Comparison of ENCODE assay signal across 8 cellular contexts in genomic region chr18:79680891-79681339, GRCh38. TPM values are rescaled to one million over a fixed set of nuclear protein-coding genes. Genes with fewer than 3 reads are reported as not detected.
DNase-seq lines count a peak whose midpoint lies in the region; ATAC-seq and TF ChIP-seq lines count a peak whose summit lies in the region.

No MANE protein-coding gene starts in this region.

- H3K4me1 ChIP-seq in left ventricle myocardium inferior, result peaks cover 71% of the 10 kb centered on the region
- H3K4me1 ChIP-seq in breast epithelium, result peaks cover 5 to 23% of the 10 kb centered on the region in 2 donors
- peaks cover 38% of the 10 kb centered on the region for H3K4me1 ChIP-seq in vagina

- no peaks in the 10 kb centered on the region for H3K9me3 Mint-ChIP-seq in mesothelial cell of epicardium

- peaks cover 34% of the 10 kb centered on the region for H3K4me1 Mint-ChIP-seq in mesothelial cell of epicardium

- no peaks in the 10 kb centered on the region for H3K27me3 Mint-ChIP-seq in mesothelial cell of epicardium (ENCODE audit: low read depth)

- H3K27me3 ChIP-seq in left ventricle myocardium inferior (ENCODE audit: low read depth) (no peaks in the 10 kb centered on the region), breast epithelium (no peaks in the 10 kb centered on the region), vagina (no peaks in the 10 kb centered on the region)

- no peak for ATAC-seq in GM21619 (IDR thresholded peaks at IDR 0.05; ENCODE audit: unreplicated experiment)

- no peak overlapping the region for H3K27ac ChIP-seq in left ventricle myocardium inferior (replicated peaks)
- no peak overlapping the region for H3K27ac ChIP-seq in breast epithelium
- H3K27ac ChIP-seq in vagina, result peak overlapping the region; percentile 96

- peak overlapping the region; percentile 74 for H3K4me3 Mint-ChIP-seq in mesothelial cell of epicardium

- peak overlapping the region; percentile 85 for H3K27ac Mint-ChIP-seq in mesothelial cell of epicardium

- intact Hi-C loops in left ventricle myocardium inferior (cut with micrococcal nuclease) (no loop called here), cardiac septum (cut with DNase I) (no loop called here), breast epithelium (cut with DNase I; ENCODE audit: low total_unique reads) (no loop called here), vagina (cut with DNase I) (no loop called here)

- peaks cover 5% of the 10 kb centered on the region for H3K36me3 Mint-ChIP-seq in mesothelial cell of epicardium

- TF ChIP-seq CTCF in left ventricle myocardium inferior (IDR thresholded peaks at IDR 0.05; ENCODE audit: borderline replicate concordance) (no peak), breast epithelium (IDR thresholded peaks at IDR 0.05) (no peak), mesothelial cell of epicardium (IDR thresholded peaks at IDR 0.05; ENCODE audit: unreplicated experiment) (no peak), vagina (IDR thresholded peaks at IDR 0.05) (no peak)

- H3K4me3 ChIP-seq in left ventricle myocardium inferior (peak overlapping the region; percentile 84), breast epithelium (peak overlapping the region; percentile 86 to 98 (median 97)), vagina (peak overlapping the region; percentile 77 to 98)

- DNase-seq in left ventricle myocardium inferior, result no peak
- DNase-seq in cardiac septum (ENCODE audit: low spot score), result no peak
- DNase-seq in breast epithelium (ENCODE audit: low spot score in 2 of 2), result no peak
- DNase-seq in mesothelial cell of epicardium (ENCODE audit: low spot score in 2 of 2, unreplicated experiment in 2 of 2), result no peak
- DNase-seq in vagina (ENCODE audit: extremely low spot score in 2 of 2), result no peak
- DNase-seq in germinal center (ENCODE audit: low spot score), result no peak
- DNase-seq in DMS153 (lab: John Stamatoyannopoulos, UW), result no peak

- peaks cover 3% of the 10 kb centered on the region for H3K36me3 ChIP-seq in left ventricle myocardium inferior
- H3K36me3 ChIP-seq in breast epithelium, result no peaks in the 10 kb centered on the region
- H3K36me3 ChIP-seq in vagina, result no peaks in the 10 kb centered on the region

- TF ChIP-seq POLR2A in breast epithelium (IDR thresholded peaks at IDR 0.05) (no peak), vagina (IDR thresholded peaks at IDR 0.05) (no peak)

- H3K9me3 ChIP-seq in left ventricle myocardium inferior (replicated peaks) (no peaks in the 10 kb centered on the region), breast epithelium (no peaks in the 10 kb centered on the region), vagina (no peaks in the 10 kb centered on the region)

RNA-seq across cellular contexts. Expression of gene CTDP1, which starts 1.3 kb away (rescaled TPM):
- total RNA-seq in left ventricle myocardium inferior (7.5 TPM), cardiac septum (10.8 TPM), breast epithelium (10 to 100 TPM; 15.0 to 21.0 (median 19.9) TPM), mesothelial cell of epicardium (22.3 to 24.2 TPM (median 24.1 TPM) in 3 replicates), vagina (23.3 TPM)
